ENCODE assay signal across 9 cellular contexts in genomic region chr9:33619666-33620404, GRCh38.
DNase-seq lines count a peak whose midpoint lies in the region; ATAC-seq and TF ChIP-seq lines count a peak whose summit lies in the region.
"Had no signal": no experiment of that assay in that cellular context is flagged by ENCODE, and none has a peak within 500 bp of the region (broad histone marks: within the 10 kb centered on the region; RNA-seq: fewer than 3 reads in every experiment).

No MANE protein-coding gene starts in this region.

- no peaks in the 10 kb centered on the region for H3K27me3 ChIP-seq in cardiac muscle cell
- H3K27me3 ChIP-seq in right cardiac atrium (ENCODE audit: control insufficient read depth, insufficient read depth): no peaks in the 10 kb centered on the region
- H3K27me3 ChIP-seq in endodermal cell (ENCODE audit: control insufficient read depth, insufficient read depth, low read length, poor library complexity, severe bottlenecking): no peaks in the 10 kb centered on the region

- H3K36me3 Mint-ChIP-seq in endodermal cell (ENCODE audit: low read depth): no peaks in the 10 kb centered on the region
- no peaks in the 10 kb centered on the region for H3K36me3 Mint-ChIP-seq in glutamatergic neuron (ENCODE audit: unreplicated experiment)

- H3K27ac Mint-ChIP-seq in endodermal cell (no peak overlapping the region), glutamatergic neuron (ENCODE audit: unreplicated experiment) (no peak overlapping the region)

- WGBS in right cardiac atrium: 48% methylated on average over 3 of the region's 3 CpGs
- WGBS in endodermal cell (ENCODE audit: insufficient coverage in 1 of 2, insufficient read length in 1 of 2), 2 experiments: 66% methylated on average over 3 of the region's 3 CpGs; no CpG with 5 or more reads in 1 of the 2 experiments

- H3K27me3 Mint-ChIP-seq in endodermal cell (ENCODE audit: insufficient read depth) (peaks cover 25% of the 10 kb centered on the region), glutamatergic neuron (ENCODE audit: unreplicated experiment) (peaks cover 4% of the 10 kb centered on the region)

- no peak overlapping the region for H3K9ac ChIP-seq in endodermal cell (ENCODE audit: extremely low read depth, low read length, poor library complexity, severe bottlenecking)

- H3K4me1 Mint-ChIP-seq in endodermal cell (peaks cover 4% of the 10 kb centered on the region), glutamatergic neuron (ENCODE audit: low read depth, unreplicated experiment) (no peaks in the 10 kb centered on the region)

- H3K36me3 ChIP-seq in cardiac muscle cell (no peaks in the 10 kb centered on the region), endodermal cell (ENCODE audit: control insufficient read depth, insufficient read depth, low read length) (no peaks in the 10 kb centered on the region)

- H3K4me3 ChIP-seq in cardiac muscle cell (no peak overlapping the region), right cardiac atrium (ENCODE audit: low read length) (no peak overlapping the region), endodermal cell (ENCODE audit: low read length) (no peak overlapping the region)

- H3K9me3 ChIP-seq in cardiac muscle cell (ENCODE audit: low read depth) (no peaks in the 10 kb centered on the region), right cardiac atrium (ENCODE audit: control insufficient read depth, low read length) (no peaks in the 10 kb centered on the region), endodermal cell (ENCODE audit: control insufficient read depth, low read length) (no peaks in the 10 kb centered on the region)

- H3K4me3 Mint-ChIP-seq in endodermal cell (no peak overlapping the region), glutamatergic neuron (ENCODE audit: unreplicated experiment) (no peak overlapping the region)

- no peak overlapping the region for H3K27ac ChIP-seq in cardiac muscle cell
- no peak overlapping the region for H3K27ac ChIP-seq in right cardiac atrium (ENCODE audit: low read length)
- H3K27ac ChIP-seq in endodermal cell (ENCODE audit: low read depth, low read length): no peak overlapping the region

- ATAC-seq in right cardiac atrium (no peak), GM21619 (IDR thresholded peaks at IDR 0.05; ENCODE audit: unreplicated experiment) (no peak)

- peak; percentile 26 to 90 for DNase-seq in cardiac muscle cell (ENCODE audit: low read depth in 1 of 2, low spot score in 1 of 2)
- no peak for DNase-seq in right cardiac atrium
- DNase-seq in NCI-H510A (lab: John Stamatoyannopoulos, UW): peak; percentile 47
- peak; percentile 10 for DNase-seq in endodermal cell
- DNase-seq in smooth muscle cell of the brain vasculature (ENCODE audit: low read depth, low spot score): peak; percentile 44
- DNase-seq in stimulated activated naive CD4-positive, alpha-beta T cell treated with Interleukin-2 at 50 U/mL for 16 hours (lab: John Stamatoyannopoulos, UW): no peak
- no peak for DNase-seq in glutamatergic neuron
- DNase-seq: central memory CD4-positive, alpha-beta T cell had no signal

- intact Hi-C loops in right cardiac atrium (cut with DNase I): no loop called here

- TF ChIP-seq CTCF in cardiac muscle cell (IDR thresholded peaks at IDR 0.05; ENCODE audit: low read depth, low read length) (no peak), endodermal cell (conservative IDR thresholded peaks at IDR 0.05) (no peak), glutamatergic neuron (IDR thresholded peaks at IDR 0.05; ENCODE audit: partially characterized antibody, unreplicated experiment) (no peak)

- no peaks in the 10 kb centered on the region for H3K4me1 ChIP-seq in cardiac muscle cell (ENCODE audit: low read depth)
- no peaks in the 10 kb centered on the region for H3K4me1 ChIP-seq in right cardiac atrium (ENCODE audit: control insufficient read depth, insufficient read depth, low read length)
- H3K4me1 ChIP-seq in endodermal cell (ENCODE audit: control insufficient read depth, insufficient read depth, low read length): no peaks in the 10 kb centered on the region

- peaks cover 2% of the 10 kb centered on the region for H3K9me3 Mint-ChIP-seq in endodermal cell
- H3K9me3 Mint-ChIP-seq in glutamatergic neuron (ENCODE audit: unreplicated experiment): peaks cover 6% of the 10 kb centered on the region

Comparison
In these comparisons a context has a peak if more than half of its experiments do, and no peak if none do; other contexts are left out.
1. DNase-seq: peak in cardiac muscle cell (2 of 2), NCI-H510A (single experiment), endodermal cell (single experiment) and smooth muscle cell of the brain vasculature (single experiment); none in right cardiac atrium (0 of 3), stimulated activated naive CD4-positive, alpha-beta T cell treated with Interleukin-2 at 50 U/mL for 16 hours (single experiment) and glutamatergic neuron (single experiment).